7 cellular contexts compared by ENCODE assay signal in genomic region chr5:172901012-172901780, GRCh38. TPM values are rescaled to one million over a fixed set of nuclear protein-coding genes. Genes with fewer than 3 reads are reported as not detected.
DNase-seq lines count a peak whose midpoint lies in the region; ATAC-seq and TF ChIP-seq lines count a peak whose summit lies in the region.

No MANE protein-coding gene starts in this region.

- no peak overlapping the region for H3K9ac ChIP-seq in PC-3 (ENCODE audit: low read length)

- POLR2A ChIA-PET in PC-3 (lab: Charles Lee; ENCODE audit: unreplicated experiment), result no interaction called here

- peaks cover 10% of the 10 kb centered on the region for H3F3A ChIP-seq in PC-3 (ENCODE audit: low read length, unreplicated experiment)

- peaks cover 49% of the 10 kb centered on the region for H3K4me1 ChIP-seq in PC-3 (ENCODE audit: insufficient read depth, low read length)
- H3K4me1 ChIP-seq in esophagus muscularis mucosa, result peaks cover 76 to 96% (median 92%) of the 10 kb centered on the region in 4 donors
- H3K4me1 ChIP-seq in upper lobe of right lung, result peaks cover 74% of the 10 kb centered on the region

- no peaks in the 10 kb centered on the region for H3K79me2 ChIP-seq in PC-3 (ENCODE audit: low read length)

- H2AFZ ChIP-seq in PC-3 (ENCODE audit: low read length), result no peak overlapping the region

- BruUV-seq in PC-3 (replicated peaks; lab: Mats Ljungman, UMichigan), result no TSS peak

- ATAC-seq in PC-3 (no peak), upper lobe of right lung (no peak), HG03039 (IDR thresholded peaks at IDR 0.05; ENCODE audit: unreplicated experiment) (no peak)

- H3K27me3 ChIP-seq in PC-3 (ENCODE audit: low read length) (no peaks in the 10 kb centered on the region), esophagus muscularis mucosa (no peaks in the 10 kb centered on the region), upper lobe of right lung (no peaks in the 10 kb centered on the region)

- WGBS in esophagus muscularis mucosa, result 58% methylated on average over 10 of the region's 10 CpGs

- H3K9me2 ChIP-seq in PC-3 (replicated peaks; ENCODE audit: low read length), result no peaks in the 10 kb centered on the region

- H3K9me3 ChIP-seq in PC-3 (ENCODE audit: low read length) (no peaks in the 10 kb centered on the region), esophagus muscularis mucosa (no peaks in the 10 kb centered on the region), upper lobe of right lung (no peaks in the 10 kb centered on the region)

- intact Hi-C loops in PC-3 (cut with micrococcal nuclease) (no loop called here), esophagus muscularis mucosa (cut with DNase I) (no loop called here), upper lobe of right lung (cut with DNase I) (loop anchor here (10.0 kb wide), 1 partner anchor 126 kb away; the partner anchor contains the start of gene DUSP1)

- TF ChIP-seq CTCF in PC-3 (conservative IDR thresholded peaks at IDR 0.05; ENCODE audit: low read depth, low read length), result no peak
- no peak for TF ChIP-seq CTCF in esophagus muscularis mucosa (IDR thresholded peaks at IDR 0.05)
- TF ChIP-seq CTCF in upper lobe of right lung (IDR thresholded peaks at IDR 0.05), result no peak

- peak; percentile 77 for TF ChIP-seq EP300 in esophagus muscularis mucosa (IDR thresholded peaks at IDR 0.05)

- DNase-seq in PC-3, result no peak
- DNase-seq in esophagus muscularis mucosa (ENCODE audit: extremely low spot score), result no peak
- DNase-seq in midbrain (lab: John Stamatoyannopoulos, UW), result peak; percentile 25
- DNase-seq in upper lobe of right lung, result no peak
- no peak for DNase-seq in T-helper 2 cell
- DNase-seq in HuH-7 (ENCODE audit: low spot score), result no peak

- H3K36me3 ChIP-seq in PC-3 (ENCODE audit: low read depth, low read length) (no peaks in the 10 kb centered on the region; the same call in 1 of the 2 replicates), esophagus muscularis mucosa (peaks cover 0 to 11% (median 5%) of the 10 kb centered on the region in 4 donors), upper lobe of right lung (peaks cover 27% of the 10 kb centered on the region)

- H3K27ac ChIP-seq in PC-3 (ENCODE audit: low read length), result peak overlapping the region; percentile 96
- peak overlapping the region; percentile 90 to 99 (median 96) for H3K27ac ChIP-seq in esophagus muscularis mucosa (replicated peaks in 1 of 4)
- peak overlapping the region; percentile 91 for H3K27ac ChIP-seq in upper lobe of right lung

- H4K20me1 ChIP-seq in PC-3 (ENCODE audit: low read length), result no peaks in the 10 kb centered on the region

- CTCF ChIA-PET in PC-3 (lab: Charles Lee), result no interaction called here

- no peak overlapping the region for H3K4me3 ChIP-seq in PC-3 (ENCODE audit: low read length)
- H3K4me3 ChIP-seq in esophagus muscularis mucosa, result no peak overlapping the region
- no peak overlapping the region for H3K4me3 ChIP-seq in upper lobe of right lung

- TF ChIP-seq POLR2A in esophagus muscularis mucosa (IDR thresholded peaks at IDR 0.05; ENCODE audit: low read depth), result no peak

- H3K4me2 ChIP-seq in PC-3 (ENCODE audit: low read length), result no peak overlapping the region

RNA-seq across cellular contexts. Expression of gene RPL26L1, which starts 58.0 kb away (rescaled TPM):
- total RNA-seq in PC-3 (2014; rRNA removed) (73.9 and 93.1 TPM in 2 replicates), esophagus muscularis mucosa (10 to 100 TPM; 17.8 to 25.8 (median 22.1) TPM), upper lobe of right lung (26.4 TPM)
